ENCODE assay signal across 12 cellular contexts in the genomic region with DNA sequence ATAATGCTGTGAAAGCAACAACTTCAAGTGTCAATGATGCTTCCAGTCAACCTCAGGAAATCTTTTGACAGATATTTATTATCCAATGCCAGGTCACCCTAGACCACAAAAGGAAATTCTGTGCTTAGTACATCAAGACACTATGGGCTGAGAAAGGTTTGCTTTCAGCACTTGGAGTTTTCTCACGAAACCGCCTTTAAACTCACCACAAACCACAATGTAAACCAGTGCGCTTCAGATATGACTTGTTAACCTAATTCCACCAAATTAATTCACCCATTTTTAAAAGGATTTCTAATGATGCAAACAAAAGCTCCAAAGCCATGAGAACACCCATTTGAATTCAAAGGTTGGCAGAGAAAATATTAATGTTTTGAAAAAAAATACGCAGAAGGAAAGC.
DNase-seq lines count a peak whose midpoint lies in the region; ATAC-seq and TF ChIP-seq lines count a peak whose summit lies in the region.
"Had no signal": no experiment of that assay in that cellular context is flagged by ENCODE, and none has a peak within 500 bp of the region (broad histone marks: within the 10 kb centered on the region; RNA-seq: fewer than 3 reads in every experiment).

No MANE protein-coding gene starts in this region.

- no peaks in the 10 kb centered on the region for H3K27me3 Mint-ChIP-seq in nephron (ENCODE audit: low read depth)
- H3K27me3 Mint-ChIP-seq in activated naive CD4-positive, alpha-beta T cell treated with anti-CD3 and anti-CD28 coated beads, Interleukin-2, amount 10 ng/mL, durations not matched to agents 7 days and 5 days = peaks cover 47% of the 10 kb centered on the region

- no peaks in the 10 kb centered on the region for H3K4me1 ChIP-seq in body of pancreas

- H3K9me3 ChIP-seq in body of pancreas = no peaks in the 10 kb centered on the region
- H3K9me3 ChIP-seq: SJSA1 had no signal

- TF ChIP-seq POLR2A in body of pancreas (IDR thresholded peaks at IDR 0.05) = no peak

- TF ChIP-seq CTCF in nephron (IDR thresholded peaks at IDR 0.05; ENCODE audit: unreplicated experiment in 3 of 3) (no peak), body of pancreas (IDR thresholded peaks at IDR 0.05) (no peak)

- no peaks in the 10 kb centered on the region for H3K27me3 ChIP-seq in body of pancreas
- H3K27me3 ChIP-seq: SJSA1 had no signal

- H3K4me1 Mint-ChIP-seq in nephron = peaks cover 48% of the 10 kb centered on the region
- peaks cover 10% of the 10 kb centered on the region for H3K4me1 Mint-ChIP-seq in activated naive CD4-positive, alpha-beta T cell treated with anti-CD3 and anti-CD28 coated beads, Interleukin-2, amount 10 ng/mL, durations not matched to agents 7 days and 5 days

- DNase-seq in MV-4-11 (lab: John Stamatoyannopoulos, UW) = peak; percentile 89
- DNase-seq in body of pancreas = no peak
- DNase-seq in amniotic stem cell (lab: John Stamatoyannopoulos, UW) = no peak
- no peak for DNase-seq in pons (ENCODE audit: low spot score)
- no peak for DNase-seq in activated naive CD4-positive, alpha-beta T cell treated with anti-CD3 and anti-CD28 coated beads, Interleukin-2, amount 10 ng/mL, durations not matched to agents 7 days and 5 days
- DNase-seq: activated CD8-positive, alpha-beta memory T cell treated with anti-CD3 and anti-CD28 coated beads for 24 hours; NCI-H2029 had no signal

- no peaks in the 10 kb centered on the region for H3K36me3 Mint-ChIP-seq in nephron (ENCODE audit: low read depth)
- no peaks in the 10 kb centered on the region for H3K36me3 Mint-ChIP-seq in activated naive CD4-positive, alpha-beta T cell treated with anti-CD3 and anti-CD28 coated beads, Interleukin-2, amount 10 ng/mL, durations not matched to agents 7 days and 5 days

- no peak overlapping the region for H3K4me3 Mint-ChIP-seq in nephron
- H3K4me3 Mint-ChIP-seq in activated naive CD4-positive, alpha-beta T cell treated with anti-CD3 and anti-CD28 coated beads, Interleukin-2, amount 10 ng/mL, durations not matched to agents 7 days and 5 days = no peak overlapping the region
- H3K4me3 Mint-ChIP-seq: central memory CD8-positive, alpha-beta T cell had no signal

- CTCF ChIA-PET in activated naive CD4-positive, alpha-beta T cell treated with anti-CD3 and anti-CD28 coated beads, Interleukin-2, amount 10 ng/mL, durations not matched to agents 7 days and 5 days (lab: Charles Lee) = no interaction called here

- ATAC-seq in GM19324 (IDR thresholded peaks at IDR 0.05; ENCODE audit: low FRiP score, unreplicated experiment) (peak; percentile 45), HG02884 (IDR thresholded peaks at IDR 0.05; ENCODE audit: unreplicated experiment) (peak; percentile 74), body of pancreas (no peak)

- H3K9me3 Mint-ChIP-seq in nephron = no peaks in the 10 kb centered on the region
- no peaks in the 10 kb centered on the region for H3K9me3 Mint-ChIP-seq in activated naive CD4-positive, alpha-beta T cell treated with anti-CD3 and anti-CD28 coated beads, Interleukin-2, amount 10 ng/mL, durations not matched to agents 7 days and 5 days
- H3K9me3 Mint-ChIP-seq: central memory CD8-positive, alpha-beta T cell had no signal

- intact Hi-C loops in body of pancreas (cut with DNase I) = no loop called here

- H3K36me3 ChIP-seq in body of pancreas (replicated peaks in 1 of 2; ENCODE audit: insufficient read depth in 1 of 2, low read depth in 2 of 2) = no peaks in the 10 kb centered on the region
- H3K36me3 ChIP-seq: SJSA1 had no signal

- no peak overlapping the region for H3K4me3 ChIP-seq in body of pancreas
- H3K4me3 ChIP-seq: SJSA1 had no signal

- WGBS in body of pancreas, 2 donors = 77 to 79% methylated on average over 4 of the region's 4 CpGs

- H3K27ac ChIP-seq in body of pancreas = no peak overlapping the region
- H3K27ac ChIP-seq: SJSA1 had no signal

- H3K27ac Mint-ChIP-seq in nephron = peak overlapping the region; percentile 66 to 94 (median 81)
- no peak overlapping the region for H3K27ac Mint-ChIP-seq in activated naive CD4-positive, alpha-beta T cell treated with anti-CD3 and anti-CD28 coated beads, Interleukin-2, amount 10 ng/mL, durations not matched to agents 7 days and 5 days
